ENCODE assay signal across 8 cellular contexts in the genomic region with DNA sequence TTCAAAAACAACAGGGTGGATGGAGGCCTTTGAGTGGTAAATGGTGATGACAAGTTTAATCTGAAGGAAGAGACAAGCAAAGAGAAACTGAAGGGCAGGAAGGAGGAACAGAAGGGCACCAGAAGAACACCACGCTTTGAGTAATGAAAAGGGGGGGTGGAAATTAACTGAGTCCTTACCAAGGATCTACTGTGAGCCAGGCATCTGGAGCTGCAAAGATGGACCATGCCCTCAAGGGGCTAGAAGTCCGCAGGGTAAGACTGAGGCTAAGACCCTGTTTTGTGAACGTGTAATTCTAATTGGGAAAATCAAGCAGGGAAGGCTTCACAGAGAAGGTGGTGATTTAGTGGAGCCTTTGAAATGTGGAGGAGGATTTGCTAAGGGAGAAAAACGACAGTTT. TPM values are rescaled to one million over a fixed set of nuclear protein-coding genes. Genes with fewer than 3 reads are reported as not detected.
A peak's percentile ranks its signal among the peaks of the same experiment; 100 is the strongest.
DNase-seq lines count a peak whose midpoint lies in the region; ATAC-seq and TF ChIP-seq lines count a peak whose summit lies in the region.

No MANE protein-coding gene starts in this region.

- no peaks in the 10 kb centered on the region for H3K27me3 Mint-ChIP-seq in activated T-helper 2 cell treated with anti-CD3 and anti-CD28 coated beads, Interferon-gamma antibody, Interleukin-2, Interleukin-4, amounts not matched to agents 10 μg/mL and 5 μg/mL and 100 μg/mL, durations not matched to agents 14 hours and 24 hours and 36 hours (ENCODE audit: low read depth)

- H3K36me3 Mint-ChIP-seq in activated T-helper 2 cell treated with anti-CD3 and anti-CD28 coated beads, Interferon-gamma antibody, Interleukin-2, Interleukin-4, amounts not matched to agents 10 μg/mL and 5 μg/mL and 100 μg/mL, durations not matched to agents 14 hours and 24 hours and 36 hours (ENCODE audit: low read depth), result no peaks in the 10 kb centered on the region

- no peak overlapping the region for H3K27ac Mint-ChIP-seq in activated T-helper 2 cell treated with anti-CD3 and anti-CD28 coated beads, Interferon-gamma antibody, Interleukin-2, Interleukin-4, amounts not matched to agents 10 μg/mL and 5 μg/mL and 100 μg/mL, durations not matched to agents 14 hours and 24 hours and 36 hours

- peak overlapping the region in 9 of 12 donors; percentile 15 to 99 (median 78) for H3K4me3 ChIP-seq in heart left ventricle
- peak overlapping the region; percentile 90 for H3K4me3 ChIP-seq in iPS-18a (ENCODE audit: low read length)
- H3K4me3 ChIP-seq in tibial artery, result peak overlapping the region; percentile 90 to 98
- H3K4me3 ChIP-seq in spleen, result no peak overlapping the region

- H3K9ac ChIP-seq in iPS-18a (ENCODE audit: low read length), result no peak overlapping the region

- H3K4me3 Mint-ChIP-seq in activated T-helper 2 cell treated with anti-CD3 and anti-CD28 coated beads, Interferon-gamma antibody, Interleukin-2, Interleukin-4, amounts not matched to agents 10 μg/mL and 5 μg/mL and 100 μg/mL, durations not matched to agents 14 hours and 24 hours and 36 hours (ENCODE audit: low read depth), result peak overlapping the region; percentile 71

- H3K4me1 ChIP-seq in heart left ventricle (peaks cover 0 to 67% (median 22%) of the 10 kb centered on the region in 12 donors), iPS-18a (ENCODE audit: control insufficient read depth, low read depth, low read length) (peaks cover 4% of the 10 kb centered on the region), tibial artery (peaks cover 3 to 25% (median 13%) of the 10 kb centered on the region in 4 donors), spleen (peaks cover 8 to 26% (median 19%) of the 10 kb centered on the region in 6 donors)

- ATAC-seq in heart left ventricle, result peak in 1 of 4 donors; percentile 8
- ATAC-seq in Right ventricle myocardium inferior, result no peak
- no peak for ATAC-seq in HG03175 (IDR thresholded peaks at IDR 0.05; ENCODE audit: unreplicated experiment)

- peaks cover 26% of the 10 kb centered on the region for H3K4me1 Mint-ChIP-seq in activated T-helper 2 cell treated with anti-CD3 and anti-CD28 coated beads, Interferon-gamma antibody, Interleukin-2, Interleukin-4, amounts not matched to agents 10 μg/mL and 5 μg/mL and 100 μg/mL, durations not matched to agents 14 hours and 24 hours and 36 hours (ENCODE audit: low read depth)

- intact Hi-C loops in heart left ventricle (cut with DNase I), result loop anchor here in 2 of 10 donors (10.0 kb wide), 1 partner anchor 189 kb away; no protein-coding TSS in a partner anchor
- intact Hi-C loops in Right ventricle myocardium inferior (cut with DNase I), result no loop called here
- intact Hi-C loops in activated T-helper 2 cell treated with anti-CD3 and anti-CD28 coated beads, Interferon-gamma antibody, Interleukin-2, Interleukin-4, amounts not matched to agents 10 μg/mL and 5 μg/mL and 100 μg/mL, durations not matched to agents 14 hours and 24 hours and 36 hours (cut with micrococcal nuclease), result no loop called here
- intact Hi-C loops in tibial artery (cut with DNase I; ENCODE audit: low total_unique reads), result no loop called here
- intact Hi-C loops in spleen (cut with DNase I; ENCODE audit: low total_unique reads), result no loop called here

- DNase-seq in heart left ventricle, result no peak
- no peak for DNase-seq in Right ventricle myocardium inferior (ENCODE audit: missing footprints)
- DNase-seq in activated T-helper 2 cell treated with anti-CD3 and anti-CD28 coated beads, Interferon-gamma antibody, Interleukin-2, Interleukin-4, amounts not matched to agents 10 μg/mL and 5 μg/mL and 100 μg/mL, durations not matched to agents 14 hours and 24 hours and 36 hours (ENCODE audit: low spot score), result no peak
- DNase-seq in tibial artery, result no peak
- DNase-seq in COR-L47 (lab: John Stamatoyannopoulos, UW), result no peak
- no peak for DNase-seq in spleen

- no peaks in the 10 kb centered on the region for H3K27me3 ChIP-seq in heart left ventricle
- H3K27me3 ChIP-seq in iPS-18a (ENCODE audit: control insufficient read depth, insufficient read depth, low read length), result no peaks in the 10 kb centered on the region
- H3K27me3 ChIP-seq in tibial artery, result no peaks in the 10 kb centered on the region
- H3K27me3 ChIP-seq in spleen (replicated peaks in 1 of 7), result no peaks in the 10 kb centered on the region

- H3K9me3 ChIP-seq in heart left ventricle (no peaks in the 10 kb centered on the region), iPS-18a (ENCODE audit: control insufficient read depth, low read depth, low read length) (no peaks in the 10 kb centered on the region), tibial artery (no peaks in the 10 kb centered on the region), spleen (no peaks in the 10 kb centered on the region)

- H3K36me3 ChIP-seq in heart left ventricle (no peaks in the 10 kb centered on the region), iPS-18a (ENCODE audit: control insufficient read depth, low read depth, low read length) (no peaks in the 10 kb centered on the region), tibial artery (no peaks in the 10 kb centered on the region), spleen (no peaks in the 10 kb centered on the region)

- WGBS in heart left ventricle, 4 donors, result 50 to 52% (median 51%) methylated on average over 4 of the region's 4 CpGs
- 71 to 90% (median 80%) methylated on average over 4 of the region's 4 CpGs for WGBS in spleen, 5 donors

- no peak for TF ChIP-seq CTCF in heart left ventricle (IDR thresholded peaks at IDR 0.05)
- no peak for TF ChIP-seq CTCF in tibial artery (IDR thresholded peaks at IDR 0.05)
- no peak for TF ChIP-seq CTCF in spleen (IDR thresholded peaks at IDR 0.05 in 8 of 11, conservative IDR thresholded peaks at IDR 0.05 in 3 of 11)

- peak overlapping the region; percentile 58 to 98 (median 91) for H3K27ac ChIP-seq in heart left ventricle
- no peak overlapping the region for H3K27ac ChIP-seq in iPS-18a (ENCODE audit: low read length)
- peak overlapping the region; percentile 82 to 86 for H3K27ac ChIP-seq in tibial artery
- H3K27ac ChIP-seq in spleen, result no peak overlapping the region

- TF ChIP-seq POLR2A in heart left ventricle (IDR thresholded peaks at IDR 0.05), result no peak
- TF ChIP-seq POLR2A in spleen (IDR thresholded peaks at IDR 0.05), result no peak

- H3K9me3 Mint-ChIP-seq in activated T-helper 2 cell treated with anti-CD3 and anti-CD28 coated beads, Interferon-gamma antibody, Interleukin-2, Interleukin-4, amounts not matched to agents 10 μg/mL and 5 μg/mL and 100 μg/mL, durations not matched to agents 14 hours and 24 hours and 36 hours, result no peaks in the 10 kb centered on the region

RNA-seq across cellular contexts. Expression of a gene that starts 1.6 kb away (rescaled TPM):
- total RNA-seq in heart left ventricle (10 to 100 TPM; 17.3 to 34.8 (median 31.1) TPM), Right ventricle myocardium inferior (27.9 TPM), spleen (10 to 100 TPM; 26.8 to 32.0 (median 28.1) TPM)
- polyA plus RNA-seq in heart left ventricle (10 to 100 TPM; 21.1 to 22.2 TPM), spleen (10 to 100 TPM; 15.5 to 22.5 (median 17.6) TPM)
- total RNA-seq in activated T-helper 2 cell treated with anti-CD3 and anti-CD28 coated beads, Interferon-gamma antibody, Interleukin-2, Interleukin-4, amounts not matched to agents 10 μg/mL and 5 μg/mL and 100 μg/mL, durations not matched to agents 14 hours and 24 hours and 36 hours, result 26.0 and 26.8 TPM in 2 replicates

RNA-seq across cellular contexts. Expression of a gene that starts 29.3 kb away (rescaled TPM):
- 1 to 10 TPM; 3.7 to 6.2 (median 4.9) TPM for total RNA-seq in heart left ventricle
- polyA plus RNA-seq in heart left ventricle, result 1 to 10 TPM; 3.2 to 7.0 TPM
- total RNA-seq in Right ventricle myocardium inferior, result 4.4 TPM
- 24.0 and 28.6 TPM in 2 replicates for total RNA-seq in activated T-helper 2 cell treated with anti-CD3 and anti-CD28 coated beads, Interferon-gamma antibody, Interleukin-2, Interleukin-4, amounts not matched to agents 10 μg/mL and 5 μg/mL and 100 μg/mL, durations not matched to agents 14 hours and 24 hours and 36 hours
- 10 to 100 TPM in 4 of 7 donors, 1 to 10 TPM in 3; 8.6 to 16.7 (median 10.5) TPM for total RNA-seq in spleen
- 10 to 100 TPM; 12.6 to 16.6 (median 15.7) TPM for polyA plus RNA-seq in spleen

Comparison
In these comparisons a context has a peak if more than half of its experiments do, and no peak if none do; other contexts are left out.
1. H3K27ac ChIP-seq: peak in heart left ventricle (12 of 12) and tibial artery (2 of 2); none in iPS-18a (single experiment) and spleen (0 of 8).
2. H3K4me3 ChIP-seq: peak in heart left ventricle (9 of 12), iPS-18a (single experiment) and tibial artery (2 of 2); none in spleen (0 of 8).